ENCODE assay signal across 17 cellular contexts in the genomic region with DNA sequence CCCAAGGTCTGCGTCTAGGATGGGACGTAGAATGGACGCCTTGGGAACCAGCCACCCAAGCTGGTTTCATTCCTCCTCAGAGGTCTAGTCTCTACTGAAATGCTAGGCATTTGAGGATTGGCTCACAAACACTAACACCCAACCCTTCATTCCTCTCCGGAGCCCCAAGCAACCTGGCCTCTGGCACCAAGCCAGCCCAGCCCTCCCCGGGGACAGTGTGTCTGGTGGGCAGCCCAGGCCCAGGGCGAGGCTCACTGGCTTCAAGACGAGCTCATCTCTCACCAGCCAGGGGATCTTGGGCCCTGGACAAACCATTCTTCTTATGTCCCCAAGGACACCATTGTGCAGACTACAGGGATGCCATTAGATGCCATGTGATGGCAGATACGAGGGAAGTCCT.
"Had no signal": no experiment of that assay in that cellular context is flagged by ENCODE, and none has a peak within 500 bp of the region (broad histone marks: within the 10 kb centered on the region; RNA-seq: fewer than 3 reads in every experiment).

No MANE protein-coding gene starts in this region.

- H3K27me3 Mint-ChIP-seq: activated naive CD8-positive, alpha-beta T cell treated with anti-CD3 and anti-CD28 coated beads for 36 hours; effector memory CD8-positive, alpha-beta T cell; T-helper 17 cell had no signal

- H3K27me3 ChIP-seq: breast epithelium, ovary, tibial nerve had no signal

- H3K9me3 Mint-ChIP-seq: activated naive CD8-positive, alpha-beta T cell treated with anti-CD3 and anti-CD28 coated beads for 36 hours; effector memory CD8-positive, alpha-beta T cell had no signal

- H3K27ac Mint-ChIP-seq: activated CD8-positive, alpha-beta T cell treated with anti-CD3 and anti-CD28 coated beads, Interleukin-2, amount 10 ng/mL, durations not matched to agents 7 days and 5 days; activated naive CD8-positive, alpha-beta T cell treated with anti-CD3 and anti-CD28 coated beads for 36 hours; effector memory CD8-positive, alpha-beta T cell; mesothelial cell of epicardium; T-helper 17 cell had no signal

- H3K36me3 Mint-ChIP-seq: activated naive CD8-positive, alpha-beta T cell treated with anti-CD3 and anti-CD28 coated beads for 36 hours had no signal

- ATAC-seq: activated CD8-positive, alpha-beta T cell treated with anti-CD3 and anti-CD28 coated beads, Interleukin-2, amount 10 ng/mL, durations not matched to agents 7 days and 5 days; effector memory CD8-positive, alpha-beta T cell; lower lobe of right lung; T-helper 17 cell had no signal

- H3K27ac ChIP-seq: breast epithelium, lower lobe of right lung, ovary, tibial nerve had no signal

- H3K4me3 Mint-ChIP-seq: activated CD8-positive, alpha-beta T cell treated with anti-CD3 and anti-CD28 coated beads, Interleukin-2, amount 10 ng/mL, durations not matched to agents 7 days and 5 days; activated naive CD8-positive, alpha-beta T cell treated with anti-CD3 and anti-CD28 coated beads for 36 hours; effector memory CD8-positive, alpha-beta T cell; mesothelial cell of epicardium; neural crest cell; T-helper 17 cell had no signal

- H3K4me1 Mint-ChIP-seq: activated naive CD8-positive, alpha-beta T cell treated with anti-CD3 and anti-CD28 coated beads for 36 hours; neural crest cell; T-helper 17 cell had no signal

- H3K36me3 ChIP-seq: breast epithelium, lower lobe of right lung, ovary had no signal

- H3K9me3 ChIP-seq: breast epithelium, lower lobe of right lung, ovary had no signal

- H3K4me1 ChIP-seq: breast epithelium had no signal

- DNase-seq: activated CD4-positive, alpha-beta T cell treated with anti-CD3 and anti-CD28 coated beads for 4 hours; activated CD8-positive, alpha-beta memory T cell treated with anti-CD3 and anti-CD28 coated beads, Interleukin-2, amount 50 U/mL, for 4 hours; activated CD8-positive, alpha-beta T cell treated with anti-CD3 and anti-CD28 coated beads, Interleukin-2, amount 10 ng/mL, durations not matched to agents 7 days and 5 days; activated naive CD8-positive, alpha-beta T cell treated with anti-CD3 and anti-CD28 coated beads for 36 hours; activated T-cell treated with anti-CD3 and anti-CD28 coated beads, Interleukin-2, amount 50 U/mL, for 48 hours; dermis blood vessel endothelial cell; effector memory CD8-positive, alpha-beta T cell; foreskin melanocyte; lower lobe of right lung; ovary; stimulated activated CD4-positive, alpha-beta T cell treated with anti-CD3 and anti-CD28 coated beads, Interleukin-2, amount 100 ng/mL, for 48 hours; stimulated activated naive CD4-positive, alpha-beta T cell; T-helper 17 cell had no signal

- H3K4me3 ChIP-seq: breast epithelium, lower lobe of right lung, ovary, tibial nerve had no signal
